Comparison of ENCODE assay signal across 2 cellular contexts in the genomic region with DNA sequence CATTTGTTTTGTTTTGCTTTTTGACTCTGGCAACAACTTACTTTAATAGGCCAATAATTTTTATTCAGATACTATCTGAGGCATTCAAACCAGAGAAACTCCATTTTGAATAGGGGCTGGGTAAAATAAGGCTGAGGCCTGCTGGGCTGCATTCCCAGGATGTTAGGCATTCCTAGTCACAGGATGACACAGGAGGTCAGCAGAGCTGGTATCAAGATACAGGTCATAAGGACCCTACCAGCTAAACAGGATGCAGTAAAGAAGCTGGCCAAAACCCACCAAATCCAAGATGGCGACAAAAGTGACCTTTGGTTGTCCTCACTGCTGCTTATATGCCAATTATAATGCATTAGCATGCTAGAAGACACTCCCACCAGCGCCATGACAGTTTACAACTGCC.
A peak's percentile ranks its signal among the peaks of the same experiment; 100 is the strongest.
TF ChIP-seq lines count a peak whose summit lies in the region.

No MANE protein-coding gene starts in this region.

TF ChIP-seq in SK-N-SH, 30 proteins besides CTCF, POLR2A, EP300 and RAD21:
- TF ChIP-seq, protein P1, sequence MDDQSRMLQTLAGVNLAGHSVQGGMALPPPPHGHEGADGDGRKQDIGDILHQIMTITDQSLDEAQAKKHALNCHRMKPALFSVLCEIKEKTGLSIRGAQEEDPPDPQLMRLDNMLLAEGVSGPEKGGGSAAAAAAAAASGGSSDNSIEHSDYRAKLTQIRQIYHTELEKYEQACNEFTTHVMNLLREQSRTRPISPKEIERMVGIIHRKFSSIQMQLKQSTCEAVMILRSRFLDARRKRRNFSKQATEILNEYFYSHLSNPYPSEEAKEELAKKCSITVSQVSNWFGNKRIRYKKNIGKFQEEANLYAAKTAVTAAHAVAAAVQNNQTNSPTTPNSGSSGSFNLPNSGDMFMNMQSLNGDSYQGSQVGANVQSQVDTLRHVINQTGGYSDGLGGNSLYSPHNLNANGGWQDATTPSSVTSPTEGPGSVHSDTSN (IDR thresholded peaks at IDR 0.05): no peak
- TF ChIP-seq MXI1 (IDR thresholded peaks at IDR 0.05; ENCODE audit: low read depth, low read length) (no peak), CHD2 (IDR thresholded peaks at IDR 0.05; ENCODE audit: low read length, partially characterized antibody) (no peak), YY1 (IDR thresholded peaks at IDR 0.05; ENCODE audit: low read depth) (0 out of 2 replicates have a peak, but pooled peaks have one; percentile 40)
- TF ChIP-seq, protein P2, sequence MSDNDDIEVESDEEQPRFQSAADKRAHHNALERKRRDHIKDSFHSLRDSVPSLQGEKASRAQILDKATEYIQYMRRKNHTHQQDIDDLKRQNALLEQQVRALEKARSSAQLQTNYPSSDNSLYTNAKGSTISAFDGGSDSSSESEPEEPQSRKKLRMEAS (IDR thresholded peaks at IDR 0.05; ENCODE audit: low read depth): no peak
- TF ChIP-seq, protein P3, sequence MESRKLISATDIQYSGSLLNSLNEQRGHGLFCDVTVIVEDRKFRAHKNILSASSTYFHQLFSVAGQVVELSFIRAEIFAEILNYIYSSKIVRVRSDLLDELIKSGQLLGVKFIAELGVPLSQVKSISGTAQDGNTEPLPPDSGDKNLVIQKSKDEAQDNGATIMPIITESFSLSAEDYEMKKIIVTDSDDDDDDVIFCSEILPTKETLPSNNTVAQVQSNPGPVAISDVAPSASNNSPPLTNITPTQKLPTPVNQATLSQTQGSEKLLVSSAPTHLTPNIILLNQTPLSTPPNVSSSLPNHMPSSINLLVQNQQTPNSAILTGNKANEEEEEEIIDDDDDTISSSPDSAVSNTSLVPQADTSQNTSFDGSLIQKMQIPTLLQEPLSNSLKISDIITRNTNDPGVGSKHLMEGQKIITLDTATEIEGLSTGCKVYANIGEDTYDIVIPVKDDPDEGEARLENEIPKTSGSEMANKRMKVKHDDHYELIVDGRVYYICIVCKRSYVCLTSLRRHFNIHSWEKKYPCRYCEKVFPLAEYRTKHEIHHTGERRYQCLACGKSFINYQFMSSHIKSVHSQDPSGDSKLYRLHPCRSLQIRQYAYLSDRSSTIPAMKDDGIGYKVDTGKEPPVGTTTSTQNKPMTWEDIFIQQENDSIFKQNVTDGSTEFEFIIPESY (IDR thresholded peaks at IDR 0.05; ENCODE audit: borderline replicate concordance, low read depth): no peak
TF ChIP-seq in SK-N-SH: peak in this region for 1.

TF ChIP-seq in SK-N-SH treated with all-trans-retinoic acid at 6 μM for 48 hours, 23 proteins besides CTCF, POLR2A, EP300 and RAD21 (continued from another document):
- TF ChIP-seq, protein P4, sequence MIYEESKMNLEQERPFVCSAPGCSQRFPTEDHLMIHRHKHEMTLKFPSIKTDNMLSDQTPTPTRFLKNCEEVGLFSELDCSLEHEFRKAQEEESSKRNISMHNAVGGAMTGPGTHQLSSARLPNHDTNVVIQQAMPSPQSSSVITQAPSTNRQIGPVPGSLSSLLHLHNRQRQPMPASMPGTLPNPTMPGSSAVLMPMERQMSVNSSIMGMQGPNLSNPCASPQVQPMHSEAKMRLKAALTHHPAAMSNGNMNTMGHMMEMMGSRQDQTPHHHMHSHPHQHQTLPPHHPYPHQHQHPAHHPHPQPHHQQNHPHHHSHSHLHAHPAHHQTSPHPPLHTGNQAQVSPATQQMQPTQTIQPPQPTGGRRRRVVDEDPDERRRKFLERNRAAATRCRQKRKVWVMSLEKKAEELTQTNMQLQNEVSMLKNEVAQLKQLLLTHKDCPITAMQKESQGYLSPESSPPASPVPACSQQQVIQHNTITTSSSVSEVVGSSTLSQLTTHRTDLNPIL (CRISPR knock-in tag; IDR thresholded peaks at IDR 0.05; ENCODE audit: low read depth): no peak
- no peak for TF ChIP-seq OSR1 (CRISPR knock-in tag; IDR thresholded peaks at IDR 0.05)
